8 cellular contexts compared by ENCODE assay signal in genomic region chr17:48547839-48548686, GRCh38. TPM values are rescaled to one million over a fixed set of nuclear protein-coding genes. Genes with fewer than 3 reads are reported as not detected.
A peak's percentile ranks its signal among the peaks of the same experiment; 100 is the strongest.
DNase-seq lines count a peak whose midpoint lies in the region; ATAC-seq, FAIRE-seq and TF ChIP-seq lines count a peak whose summit lies in the region.

No MANE protein-coding gene starts in this region.

- POLR2A ChIA-PET in naive thymus-derived CD8-positive, alpha-beta T cell (lab: Charles Lee): interaction anchor here (0.7 to 3.0 kb wide), 8 partner anchors 9 to 513 kb away, joined by 3 to 9 read pairs (median 4); partner anchors contain the start of gene HOXB4

- FAIRE-seq in HTR-8/SVneo (lab: Jason Lieb, UNC): no peak

- peaks cover 4% of the 10 kb centered on the region for H3K36me3 Mint-ChIP-seq in CD4-positive, CD25-positive, alpha-beta regulatory T cell
- peaks cover 0 to 4% (median 0%) of the 10 kb centered on the region in 3 donors for H3K36me3 Mint-ChIP-seq in naive thymus-derived CD8-positive, alpha-beta T cell

- H3K27me3 Mint-ChIP-seq in CD4-positive, CD25-positive, alpha-beta regulatory T cell: peaks cover 34% of the 10 kb centered on the region
- H3K27me3 Mint-ChIP-seq in naive thymus-derived CD8-positive, alpha-beta T cell: peaks cover 4 to 32% (median 7%) of the 10 kb centered on the region in 5 donors

- peak overlapping the region; percentile 81 to 99 (median 87) for H3K4me3 Mint-ChIP-seq in CD4-positive, CD25-positive, alpha-beta regulatory T cell
- H3K4me3 Mint-ChIP-seq in naive thymus-derived CD8-positive, alpha-beta T cell: peak overlapping the region; percentile 52 to 99 (median 75)

- peaks cover 3% of the 10 kb centered on the region for H3K27me3 ChIP-seq in CD4-positive, CD25-positive, alpha-beta regulatory T cell (ENCODE audit: control insufficient read depth, insufficient read depth, low read length)
- no peaks in the 10 kb centered on the region for H3K27me3 ChIP-seq in Peyer's patch

- peak overlapping the region; percentile 86 for H3K27ac ChIP-seq in CD4-positive, CD25-positive, alpha-beta regulatory T cell (ENCODE audit: insufficient read depth, low read length, poor library complexity, severe bottlenecking)
- peak overlapping the region; percentile 58 to 96 (median 78) for H3K27ac ChIP-seq in Peyer's patch

- no peak for TF ChIP-seq POLR2A in Peyer's patch (IDR thresholded peaks at IDR 0.05)

- ATAC-seq in CD4-positive, CD25-positive, alpha-beta regulatory T cell (ENCODE audit: low read depth in 2 of 2): peak in 1 of 2 donors; percentile 36
- ATAC-seq in naive thymus-derived CD8-positive, alpha-beta T cell: peak; percentile 8 to 22
- no peak for ATAC-seq in GM18511 (IDR thresholded peaks at IDR 0.05; ENCODE audit: unreplicated experiment)
- no peak for ATAC-seq in HG03175 (IDR thresholded peaks at IDR 0.05; ENCODE audit: unreplicated experiment)
- ATAC-seq in GM18868 (IDR thresholded peaks at IDR 0.05; ENCODE audit: unreplicated experiment): no peak

- no peaks in the 10 kb centered on the region for H3K36me3 ChIP-seq in CD4-positive, CD25-positive, alpha-beta regulatory T cell (ENCODE audit: control insufficient read depth, insufficient read depth, low read length)
- H3K36me3 ChIP-seq in Peyer's patch: peaks cover 0 to 23% (median 3%) of the 10 kb centered on the region in 3 donors

- peak overlapping the region; percentile 90 to 97 (median 96) for H3K27ac Mint-ChIP-seq in CD4-positive, CD25-positive, alpha-beta regulatory T cell
- peak overlapping the region in 9 of 10 donors; percentile 78 to 99 (median 90) for H3K27ac Mint-ChIP-seq in naive thymus-derived CD8-positive, alpha-beta T cell

- H3K9me3 ChIP-seq in CD4-positive, CD25-positive, alpha-beta regulatory T cell (ENCODE audit: control insufficient read depth in 2 of 2, low read length in 2 of 2): no peaks in the 10 kb centered on the region
- no peaks in the 10 kb centered on the region for H3K9me3 ChIP-seq in Peyer's patch

- no peaks in the 10 kb centered on the region for H3K9me3 Mint-ChIP-seq in CD4-positive, CD25-positive, alpha-beta regulatory T cell
- H3K9me3 Mint-ChIP-seq in naive thymus-derived CD8-positive, alpha-beta T cell: no peaks in the 10 kb centered on the region

- H3K4me3 ChIP-seq in CD4-positive, CD25-positive, alpha-beta regulatory T cell (ENCODE audit: low read depth, low read length): peak overlapping the region; percentile 71
- H3K4me3 ChIP-seq in Peyer's patch: peak overlapping the region in 1 of 4 donors; percentile 21
- H3K4me3 ChIP-seq in cardiac fibroblast (replicated peaks in 1 of 2; ENCODE audit: low read depth in 2 of 2, low read length in 2 of 2): peak overlapping the region in 1 of 2 donors; percentile 38

- peaks cover 45% of the 10 kb centered on the region for H3K4me1 ChIP-seq in CD4-positive, CD25-positive, alpha-beta regulatory T cell (ENCODE audit: control insufficient read depth, insufficient read depth, low read length, poor library complexity, severe bottlenecking)
- H3K4me1 ChIP-seq in Peyer's patch: peaks cover 0 to 43% (median 2%) of the 10 kb centered on the region in 4 donors

- peak; percentile 42 to 83 (median 45) for DNase-seq in CD4-positive, CD25-positive, alpha-beta regulatory T cell
- DNase-seq in Peyer's patch (peak in 2 of 3 donors; percentile 51 to 71), cardiac fibroblast (ENCODE audit: low read depth in 2 of 2) (peak; percentile 69 to 71), HTR-8/SVneo (ENCODE audit: insufficient read length, low spot score) (no peak)
- DNase-seq in naive thymus-derived CD8-positive, alpha-beta T cell: peak in 6 of 10 donors; percentile 12 to 80 (median 36)

- TF ChIP-seq CTCF in Peyer's patch (IDR thresholded peaks at IDR 0.05) (no peak), cardiac fibroblast (IDR thresholded peaks at IDR 0.05; ENCODE audit: low read depth, low read length) (no peak)

- peaks cover 7 to 43% (median 25%) of the 10 kb centered on the region in 4 donors for H3K4me1 Mint-ChIP-seq in CD4-positive, CD25-positive, alpha-beta regulatory T cell
- peaks cover 11 to 47% (median 30%) of the 10 kb centered on the region in 4 donors for H3K4me1 Mint-ChIP-seq in naive thymus-derived CD8-positive, alpha-beta T cell

RNA-seq across cellular contexts. Expression of gene HOXB2, which starts 3.2 kb away (rescaled TPM):
- total RNA-seq in CD4-positive, CD25-positive, alpha-beta regulatory T cell: 19.1 TPM
- 10 to 100 TPM; 27.1 to 42.4 (median 32.4) TPM for polyA plus RNA-seq in CD4-positive, CD25-positive, alpha-beta regulatory T cell
- 1 to 10 TPM; 1.4 to 9.6 (median 4.1) TPM for total RNA-seq in Peyer's patch
- 10 to 100 TPM; 31.9 to 32.4 TPM for total RNA-seq in naive thymus-derived CD8-positive, alpha-beta T cell
- polyA plus RNA-seq in naive thymus-derived CD8-positive, alpha-beta T cell: 10 to 100 TPM in 1 of 3 donors, 1 to 10 TPM in 2; 7.6 to 16.4 (median 8.2) TPM

RNA-seq across cellular contexts. Expression of gene HOXB1, which starts 17.3 kb away (rescaled TPM):
- not detected for total RNA-seq in CD4-positive, CD25-positive, alpha-beta regulatory T cell
- polyA plus RNA-seq in CD4-positive, CD25-positive, alpha-beta regulatory T cell: not detected
- not detected for total RNA-seq in Peyer's patch
- total RNA-seq in naive thymus-derived CD8-positive, alpha-beta T cell: not detected
- not detected for polyA plus RNA-seq in naive thymus-derived CD8-positive, alpha-beta T cell

RNA-seq across cellular contexts. Expression of gene HOXB4, which starts 30.1 kb away (rescaled TPM):
- 2.9 TPM for total RNA-seq in CD4-positive, CD25-positive, alpha-beta regulatory T cell
- polyA plus RNA-seq in CD4-positive, CD25-positive, alpha-beta regulatory T cell: under 1 TPM in 2 of 4 donors, not detected in 2; 0.16 to 0.18 TPM
- 1 to 10 TPM; 1.8 to 6.6 (median 5.1) TPM for total RNA-seq in Peyer's patch
- 1 to 10 TPM; 1.8 to 2.3 TPM for total RNA-seq in naive thymus-derived CD8-positive, alpha-beta T cell
- under 1 TPM in 2 of 3 donors, not detected in 1; 0.06 TPM for polyA plus RNA-seq in naive thymus-derived CD8-positive, alpha-beta T cell

RNA-seq across cellular contexts. Expression of gene HOXB3, which starts 42.0 kb away (rescaled TPM):
- 8.1 TPM for total RNA-seq in CD4-positive, CD25-positive, alpha-beta regulatory T cell
- polyA plus RNA-seq in CD4-positive, CD25-positive, alpha-beta regulatory T cell: under 1 TPM in 2 of 4 donors, not detected in 2; 0.05 to 0.16 TPM
- 10 to 100 TPM; 37.0 to 89.3 (median 65.4) TPM for total RNA-seq in Peyer's patch
- 1 to 10 TPM; 7.2 to 8.1 TPM for total RNA-seq in naive thymus-derived CD8-positive, alpha-beta T cell
- under 1 TPM in 1 of 3 donors, not detected in 2; 0.19 TPM for polyA plus RNA-seq in naive thymus-derived CD8-positive, alpha-beta T cell

RNA-seq across cellular contexts. Expression of gene HOXB5, which starts 45.5 kb away (rescaled TPM):
- total RNA-seq in CD4-positive, CD25-positive, alpha-beta regulatory T cell: not detected
- polyA plus RNA-seq in CD4-positive, CD25-positive, alpha-beta regulatory T cell: not detected
- total RNA-seq in Peyer's patch: 10 to 100 TPM in 3 of 4 donors, 1 to 10 TPM in 1; 7.7 to 22.5 (median 15.0) TPM
- total RNA-seq in naive thymus-derived CD8-positive, alpha-beta T cell: not detected
- polyA plus RNA-seq in naive thymus-derived CD8-positive, alpha-beta T cell: not detected

Comparison
In these comparisons a context has a peak if more than half of its experiments do, and no peak if none do; other contexts are left out.
1. ATAC-seq: peak in naive thymus-derived CD8-positive, alpha-beta T cell (2 of 2); none in GM18511 (single experiment), HG03175 (single experiment) and GM18868 (single experiment).